In genomic region chr14:59377991-59378720, GRCh38 we compare ENCODE assay signal across 10 cellular contexts.
DNase-seq lines count a peak whose midpoint lies in the region; ATAC-seq and TF ChIP-seq lines count a peak whose summit lies in the region.
"Had no signal": no experiment of that assay in that cellular context is flagged by ENCODE, and none has a peak within 500 bp of the region (broad histone marks: within the 10 kb centered on the region; RNA-seq: fewer than 3 reads in every experiment).

No MANE protein-coding gene starts in this region.

- H3K27ac Mint-ChIP-seq in activated T-helper 17 cell treated with anti-CD3 and anti-CD28 coated beads, Interleukin-2, amount 50 U/mL, for 72 hours = no peak overlapping the region
- no peak overlapping the region for H3K27ac Mint-ChIP-seq in T-cell
- H3K27ac Mint-ChIP-seq: activated naive CD4-positive, alpha-beta T cell treated with anti-CD3 and anti-CD28 coated beads, Interleukin-2, amount 50 U/mL, for 24 hours had no signal

- peak; percentile 78 for TF ChIP-seq EP300 in transverse colon (IDR thresholded peaks at IDR 0.05; ENCODE audit: low read depth)

- CTCF ChIA-PET in T-cell (lab: Charles Lee) = no interaction called here

- H3K4me1 ChIP-seq in endocrine pancreas (ENCODE audit: control insufficient read depth, insufficient read depth, low read length) (no peaks in the 10 kb centered on the region), muscle layer of colon (ENCODE audit: insufficient read depth, low read length) (peaks cover 23% of the 10 kb centered on the region), transverse colon (peaks cover 0 to 26% (median 11%) of the 10 kb centered on the region in 4 donors)

- H3K9me3 Mint-ChIP-seq in activated T-helper 17 cell treated with anti-CD3 and anti-CD28 coated beads, Interleukin-2, amount 50 U/mL, for 72 hours = peaks cover 8% of the 10 kb centered on the region
- peaks cover 0 to 9% (median 3%) of the 10 kb centered on the region in 3 donors for H3K9me3 Mint-ChIP-seq in T-cell
- H3K9me3 Mint-ChIP-seq: activated naive CD4-positive, alpha-beta T cell treated with anti-CD3 and anti-CD28 coated beads, Interleukin-2, amount 50 U/mL, for 24 hours had no signal

- in situ Hi-C loops in transverse colon (cut with MboI; ENCODE audit: low pct_ligation_motif_present in 1 of 4, low pct_unique_long_range_greater_than_20kb in 1 of 4, low sequenced_read_pairs in 3 of 4) = no loop called here

- peak overlapping the region; percentile 27 for H3K27ac ChIP-seq in muscle layer of colon (ENCODE audit: low read depth, low read length)
- H3K27ac ChIP-seq in transverse colon = peak overlapping the region; percentile 60 to 75 (median 70)
- H3K27ac ChIP-seq: thoracic aorta had no signal

- ATAC-seq in activated T-helper 17 cell treated with anti-CD3 and anti-CD28 coated beads, Interleukin-2, amount 50 U/mL, for 72 hours (replicated peaks) = no peak
- no peak for ATAC-seq in T-cell (replicated peaks in 1 of 4)

- no peak overlapping the region for H3K4me3 Mint-ChIP-seq in activated T-helper 17 cell treated with anti-CD3 and anti-CD28 coated beads, Interleukin-2, amount 50 U/mL, for 72 hours
- H3K4me3 Mint-ChIP-seq in T-cell = no peak overlapping the region
- H3K4me3 Mint-ChIP-seq: activated naive CD4-positive, alpha-beta T cell treated with anti-CD3 and anti-CD28 coated beads, Interleukin-2, amount 50 U/mL, for 24 hours had no signal

- peak; percentile 30 to 56 (median 52) for DNase-seq in NCI-H1417 (lab: John Stamatoyannopoulos, UW)
- no peak for DNase-seq in NCI-H1417 treated with DMSO at 0.1 percent for 48 hours (lab: John Stamatoyannopoulos, UW)
- no peak for DNase-seq in transverse colon
- DNase-seq in NCI-H82 (lab: John Stamatoyannopoulos, UW) = no peak
- DNase-seq in T-cell = no peak

- WGBS in transverse colon (ENCODE audit: low coverage in 1 of 2), 2 donors = 40 to 59% methylated on average over 6 to 9 of the region's 9 CpGs

- peak overlapping the region; percentile 31 for H3K4me3 ChIP-seq in endocrine pancreas (ENCODE audit: control insufficient read depth, insufficient read depth, low read length)
- H3K4me3 ChIP-seq in muscle layer of colon (ENCODE audit: low read depth in 1 of 2, low read length in 2 of 2) = no peak overlapping the region
- no peak overlapping the region for H3K4me3 ChIP-seq in transverse colon
- H3K4me3 ChIP-seq: thoracic aorta had no signal

- H3K27me3 Mint-ChIP-seq in activated T-helper 17 cell treated with anti-CD3 and anti-CD28 coated beads, Interleukin-2, amount 50 U/mL, for 72 hours = peaks cover 16% of the 10 kb centered on the region
- peaks cover 3 to 5% of the 10 kb centered on the region in 2 donors for H3K27me3 Mint-ChIP-seq in T-cell

- H3K9ac ChIP-seq in endocrine pancreas (ENCODE audit: control insufficient read depth, insufficient read depth, low read length) = no peak overlapping the region
- no peak overlapping the region for H3K9ac ChIP-seq in muscle layer of colon (ENCODE audit: low read length)

- H3K36me3 Mint-ChIP-seq in activated T-helper 17 cell treated with anti-CD3 and anti-CD28 coated beads, Interleukin-2, amount 50 U/mL, for 72 hours (ENCODE audit: low read depth) = no peaks in the 10 kb centered on the region
- no peaks in the 10 kb centered on the region for H3K36me3 Mint-ChIP-seq in T-cell

- POLR2A ChIA-PET in T-cell (lab: Charles Lee) = interaction anchor here in 1 of 2 donors (0.6 kb wide), 1 partner anchor 255 kb away, joined by 3 read pairs; no protein-coding TSS in a partner anchor

- no peaks in the 10 kb centered on the region for H3K9me3 ChIP-seq in endocrine pancreas (ENCODE audit: control insufficient read depth, low read length)
- H3K9me3 ChIP-seq in muscle layer of colon (ENCODE audit: low read length) = no peaks in the 10 kb centered on the region
- no peaks in the 10 kb centered on the region for H3K9me3 ChIP-seq in transverse colon
- H3K9me3 ChIP-seq: thoracic aorta had no signal

- no peak for TF ChIP-seq CTCF in transverse colon (IDR thresholded peaks at IDR 0.05)

- TF ChIP-seq POLR2A in transverse colon (IDR thresholded peaks at IDR 0.05) = no peak

- H3K27me3 ChIP-seq in endocrine pancreas (ENCODE audit: control insufficient read depth, insufficient read depth, low read length) (no peaks in the 10 kb centered on the region), muscle layer of colon (ENCODE audit: control insufficient read depth in 1 of 2, insufficient read depth in 2 of 2, low read length in 2 of 2) (no peaks in the 10 kb centered on the region), transverse colon (no peaks in the 10 kb centered on the region)

- intact Hi-C loops in transverse colon (cut with DNase I; ENCODE audit: low total_unique reads) = no loop called here

- H3K4me1 Mint-ChIP-seq in activated T-helper 17 cell treated with anti-CD3 and anti-CD28 coated beads, Interleukin-2, amount 50 U/mL, for 72 hours = no peaks in the 10 kb centered on the region
- no peaks in the 10 kb centered on the region for H3K4me1 Mint-ChIP-seq in T-cell
- H3K4me1 Mint-ChIP-seq: activated naive CD4-positive, alpha-beta T cell treated with anti-CD3 and anti-CD28 coated beads, Interleukin-2, amount 50 U/mL, for 24 hours had no signal

- H3K36me3 ChIP-seq in endocrine pancreas (ENCODE audit: control insufficient read depth, insufficient read depth, low read length) (no peaks in the 10 kb centered on the region), muscle layer of colon (ENCODE audit: insufficient read depth, low read length) (no peaks in the 10 kb centered on the region), transverse colon (no peaks in the 10 kb centered on the region)
- H3K36me3 ChIP-seq: thoracic aorta had no signal

Comparison
In these comparisons a context has a peak if more than half of its experiments do, and no peak if none do; other contexts are left out.
1. DNase-seq: peak in NCI-H1417 (3 of 3); none in NCI-H1417 treated with DMSO at 0.1 percent for 48 hours (single experiment), transverse colon (single experiment), NCI-H82 (single experiment) and T-cell (0 of 34).